ENCODE assay signal across 13 cellular contexts in genomic region chr15:62559049-62559733, GRCh38.
DNase-seq lines count a peak whose midpoint lies in the region; TF ChIP-seq lines count a peak whose summit lies in the region.
"Had no signal": no experiment of that assay in that cellular context is flagged by ENCODE, and none has a peak within 500 bp of the region (broad histone marks: within the 10 kb centered on the region; RNA-seq: fewer than 3 reads in every experiment).

No MANE protein-coding gene starts in this region.

- H3K27ac Mint-ChIP-seq in MCF 10A (ENCODE audit: low read depth, unreplicated experiment) (no peak overlapping the region), endodermal cell (peak overlapping the region; percentile 60)
- H3K27ac Mint-ChIP-seq: nephron progenitor cell had no signal

- H3K9ac ChIP-seq in endodermal cell (ENCODE audit: extremely low read depth, low read length, poor library complexity, severe bottlenecking) (no peak overlapping the region), mucosa of rectum (ENCODE audit: low read depth in 1 of 2, low read length in 2 of 2) (peak overlapping the region in 1 of 2 donors; percentile 19)

- POLR2A ChIA-PET in MCF 10A (lab: Yijun Ruan, JAX) = interaction anchor here (0.6 kb wide), 1 partner anchor 54 kb away, joined by 3 read pairs; no protein-coding TSS in a partner anchor

- 81 to 87% methylated on average over 6 of the region's 6 CpGs for WGBS in endodermal cell (ENCODE audit: insufficient coverage in 1 of 2, insufficient read length in 1 of 2), 2 experiments

- intact Hi-C loops in breast epithelium (cut with DNase I; ENCODE audit: low total_unique reads) = no loop called here
- intact Hi-C loops in MCF 10A (cut with micrococcal nuclease) = no loop called here
- intact Hi-C loops in vagina (cut with DNase I) = loop anchor here (5.0 kb wide), 1 partner anchor 437 kb away; no protein-coding TSS in a partner anchor

- TF ChIP-seq POLR2A in breast epithelium (IDR thresholded peaks at IDR 0.05) = no peak
- TF ChIP-seq POLR2A in vagina (IDR thresholded peaks at IDR 0.05) = no peak

- CTCF ChIA-PET in MCF 10A (lab: Yijun Ruan, JAX) = interaction anchor here (0.5 to 0.6 kb wide), 2 partner anchors 83 to 117 kb away, joined by 3 read pairs; no protein-coding TSS in a partner anchor

- H3K4me3 ChIP-seq in breast epithelium = no peak overlapping the region
- peak overlapping the region; percentile 37 for H3K4me3 ChIP-seq in endodermal cell (ENCODE audit: low read length)
- no peak overlapping the region for H3K4me3 ChIP-seq in mucosa of rectum (ENCODE audit: low read length in 2 of 2)
- H3K4me3 ChIP-seq in vagina = no peak overlapping the region
- H3K4me3 ChIP-seq: stomach had no signal

- no peak overlapping the region for H3K4me3 Mint-ChIP-seq in MCF 10A (ENCODE audit: unreplicated experiment)
- peak overlapping the region; percentile 13 for H3K4me3 Mint-ChIP-seq in endodermal cell
- H3K4me3 Mint-ChIP-seq: nephron progenitor cell had no signal

- H3K36me3 Mint-ChIP-seq in MCF 10A (ENCODE audit: insufficient read depth, unreplicated experiment) (no peaks in the 10 kb centered on the region), endodermal cell (ENCODE audit: low read depth) (peaks cover 16% of the 10 kb centered on the region)

- H3K27me3 Mint-ChIP-seq in MCF 10A (ENCODE audit: insufficient read depth, unreplicated experiment) (no peaks in the 10 kb centered on the region), endodermal cell (ENCODE audit: insufficient read depth) (no peaks in the 10 kb centered on the region)

- H3K9me3 ChIP-seq in breast epithelium (no peaks in the 10 kb centered on the region), endodermal cell (ENCODE audit: control insufficient read depth, low read length) (no peaks in the 10 kb centered on the region), mucosa of rectum (ENCODE audit: control insufficient read depth in 2 of 2, low read length in 2 of 2) (no peaks in the 10 kb centered on the region), vagina (no peaks in the 10 kb centered on the region)
- H3K9me3 ChIP-seq: stomach had no signal

- DNase-seq in breast epithelium (ENCODE audit: low spot score in 2 of 2) (no peak), MCF 10A (ENCODE audit: unreplicated experiment) (no peak), endodermal cell (no peak), vagina (ENCODE audit: extremely low spot score in 2 of 2) (no peak), T-helper 2 cell (no peak), HuH-7 (ENCODE audit: low spot score) (no peak), NCI-H446 (lab: John Stamatoyannopoulos, UW) (no peak)
- DNase-seq: AML-193; NCI-H187; nephron progenitor cell; stimulated activated CD4-positive, alpha-beta T cell treated with anti-CD3 and anti-CD28 coated beads, Interleukin-1b, Interleukin-23, amount 100 ng/mL, for 48 hours; stomach had no signal

- H3K27ac ChIP-seq in breast epithelium = peak overlapping the region; percentile 22 to 50
- no peak overlapping the region for H3K27ac ChIP-seq in endodermal cell (ENCODE audit: low read depth, low read length)
- H3K27ac ChIP-seq in mucosa of rectum (ENCODE audit: low read depth in 2 of 2, low read length in 2 of 2) = peak overlapping the region; percentile 17 to 23
- peak overlapping the region; percentile 49 for H3K27ac ChIP-seq in vagina

- H3K9me3 Mint-ChIP-seq in MCF 10A (ENCODE audit: unreplicated experiment) (no peaks in the 10 kb centered on the region), endodermal cell (no peaks in the 10 kb centered on the region)
- H3K9me3 Mint-ChIP-seq: nephron progenitor cell had no signal

- H3K27me3 ChIP-seq in breast epithelium (no peaks in the 10 kb centered on the region), endodermal cell (ENCODE audit: control insufficient read depth, insufficient read depth, low read length, poor library complexity, severe bottlenecking) (no peaks in the 10 kb centered on the region), mucosa of rectum (ENCODE audit: control insufficient read depth in 2 of 2, insufficient read depth in 2 of 2, low read length in 2 of 2) (no peaks in the 10 kb centered on the region), vagina (no peaks in the 10 kb centered on the region)
- H3K27me3 ChIP-seq: stomach had no signal

- no peaks in the 10 kb centered on the region for H3K4me1 ChIP-seq in breast epithelium
- H3K4me1 ChIP-seq in endodermal cell (ENCODE audit: control insufficient read depth, insufficient read depth, low read length) = peaks cover 39% of the 10 kb centered on the region
- peaks cover 19 to 28% of the 10 kb centered on the region in 2 donors for H3K4me1 ChIP-seq in mucosa of rectum (ENCODE audit: control insufficient read depth in 2 of 2, insufficient read depth in 2 of 2, low read length in 2 of 2)
- peaks cover 20% of the 10 kb centered on the region for H3K4me1 ChIP-seq in vagina

- BruUV-seq in MCF 10A (replicated peaks; lab: Mats Ljungman, UMichigan) = no TSS peak

- TF ChIP-seq CTCF in breast epithelium (IDR thresholded peaks at IDR 0.05) (no peak), MCF 10A (IDR thresholded peaks at IDR 0.05; ENCODE audit: unreplicated experiment) (no peak), endodermal cell (conservative IDR thresholded peaks at IDR 0.05) (no peak), vagina (IDR thresholded peaks at IDR 0.05) (no peak)

- H3K4me1 Mint-ChIP-seq in MCF 10A (ENCODE audit: insufficient read depth, unreplicated experiment) = no peaks in the 10 kb centered on the region
- H3K4me1 Mint-ChIP-seq in endodermal cell = peaks cover 69% of the 10 kb centered on the region

- H3K36me3 ChIP-seq in breast epithelium (no peaks in the 10 kb centered on the region), endodermal cell (ENCODE audit: control insufficient read depth, insufficient read depth, low read length) (no peaks in the 10 kb centered on the region), mucosa of rectum (ENCODE audit: control insufficient read depth in 2 of 2, insufficient read depth in 2 of 2, low read length in 2 of 2) (no peaks in the 10 kb centered on the region), vagina (no peaks in the 10 kb centered on the region)
- H3K36me3 ChIP-seq: stomach had no signal
